ENCODE assay signal across 8 cellular contexts in the genomic region with DNA sequence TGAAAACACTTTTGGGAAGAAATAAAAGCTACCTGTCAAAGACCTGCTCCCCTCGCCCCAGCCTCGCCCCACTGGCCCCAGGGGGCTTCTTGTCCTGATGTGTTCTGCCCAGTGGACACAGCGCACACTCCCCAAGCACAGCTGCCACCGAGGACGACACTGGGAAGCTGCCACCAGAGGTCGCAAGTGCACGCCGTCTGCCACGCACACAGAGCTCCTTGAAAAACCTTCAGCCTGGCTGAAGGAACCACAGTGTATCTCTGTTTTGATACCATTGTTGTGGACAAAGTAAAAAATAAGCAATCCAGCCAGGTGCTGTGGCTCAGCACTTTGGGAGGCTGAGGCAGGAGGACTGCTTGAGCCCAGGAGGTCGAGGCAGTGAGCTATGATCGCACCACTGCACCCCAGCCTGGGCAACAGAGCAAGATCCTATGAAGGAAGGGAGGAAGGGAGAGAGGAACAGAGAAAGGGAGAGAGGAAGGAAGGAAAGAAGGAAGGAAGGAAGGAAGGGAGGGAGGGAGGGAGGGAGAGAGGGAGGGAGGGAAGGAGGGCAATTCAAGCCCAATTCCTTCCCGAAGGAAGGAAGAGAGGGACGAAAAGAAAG. TPM values are rescaled to one million over a fixed set of nuclear protein-coding genes. Genes with fewer than 3 reads are reported as not detected.
DNase-seq lines count a peak whose midpoint lies in the region; ATAC-seq and TF ChIP-seq lines count a peak whose summit lies in the region.

No MANE protein-coding gene starts in this region.

- CTCF ChIA-PET in CD8-positive, alpha-beta memory T cell (lab: Charles Lee): interaction anchor here (0.5 to 1.4 kb wide), 12 partner anchors 8 to 659 kb away, joined by 3 to 7 read pairs (median 4); no protein-coding TSS in a partner anchor

- no peak overlapping the region for H3K27ac ChIP-seq in CD8-positive, alpha-beta memory T cell (ENCODE audit: low read depth, low read length)
- H3K27ac ChIP-seq in dorsolateral prefrontal cortex: peak overlapping the region in 18 of 59 donors; percentile 9 to 69 (median 38)

- H3K9me3 Mint-ChIP-seq in CD8-positive, alpha-beta memory T cell: no peaks in the 10 kb centered on the region

- no peaks in the 10 kb centered on the region for H3K9me3 ChIP-seq in CD8-positive, alpha-beta memory T cell (ENCODE audit: low read length)

- POLR2A ChIA-PET in CD8-positive, alpha-beta memory T cell (lab: Charles Lee): no interaction called here

- peak; percentile 35 to 91 (median 82) for TF ChIP-seq CTCF in dorsolateral prefrontal cortex (IDR thresholded peaks at IDR 0.05 in 54 of 56, conservative IDR thresholded peaks at IDR 0.05 in 2 of 56; ENCODE audit: low read depth in 1 of 56, partially characterized antibody in 56 of 56)

- DNase-seq in CD8-positive, alpha-beta memory T cell: peak; percentile 32 to 66 (median 48)
- peak; percentile 76 for DNase-seq in NCI-H748 (lab: John Stamatoyannopoulos, UW; ENCODE audit: unreplicated experiment)
- peak; percentile 52 to 56 for DNase-seq in activated CD4-positive, alpha-beta T cell treated with anti-CD3 and anti-CD28 coated beads, Interleukin-2, amount 50 U/mL, for 4 hours
- peak; percentile 74 to 84 (median 76) for DNase-seq in dorsolateral prefrontal cortex
- peak; percentile 81 for DNase-seq in medulla oblongata (ENCODE audit: extremely low spot score)
- DNase-seq in stimulated activated CD8-positive, alpha-beta memory T cell treated with anti-CD3 and anti-CD28 coated beads, Interleukin-2, amount 100 ng/mL, for 1 hour (ENCODE audit: low read depth in 2 of 2): peak; percentile 22 to 35

- H3K4me3 ChIP-seq in CD8-positive, alpha-beta memory T cell (ENCODE audit: low read length): no peak overlapping the region
- H3K4me3 ChIP-seq in dorsolateral prefrontal cortex: peak overlapping the region in 5 of 59 donors; percentile 3 to 19 (median 9)

- H3K27me3 ChIP-seq in CD8-positive, alpha-beta memory T cell (ENCODE audit: insufficient read depth, low read length, poor library complexity, severe bottlenecking): no peaks in the 10 kb centered on the region
- H3K27me3 ChIP-seq in dorsolateral prefrontal cortex: no peaks in the 10 kb centered on the region

- peak overlapping the region; percentile 59 to 98 (median 90) for H3K27ac Mint-ChIP-seq in CD8-positive, alpha-beta memory T cell

- H3K4me1 ChIP-seq in CD8-positive, alpha-beta memory T cell (ENCODE audit: insufficient read depth, low read length): peaks cover 7% of the 10 kb centered on the region

- H3K36me3 Mint-ChIP-seq in CD8-positive, alpha-beta memory T cell: peaks cover 0 to 3% (median 0%) of the 10 kb centered on the region in 3 donors

- H3K36me3 ChIP-seq in CD8-positive, alpha-beta memory T cell (ENCODE audit: insufficient read depth, low read length): no peaks in the 10 kb centered on the region

- intact Hi-C loops in dorsolateral prefrontal cortex (cut with DNase I): loop anchor here in 1 of 2 donors (1.0 to 10.0 kb wide), 2 partner anchors 244 to 341 kb away; no protein-coding TSS in a partner anchor

- peaks cover 0 to 3% of the 10 kb centered on the region in 2 donors for H3K27me3 Mint-ChIP-seq in CD8-positive, alpha-beta memory T cell

- peak overlapping the region in 6 of 7 donors; percentile 29 to 72 (median 69) for H3K4me3 Mint-ChIP-seq in CD8-positive, alpha-beta memory T cell

- peak; percentile 60 for ATAC-seq in HG02798 (IDR thresholded peaks at IDR 0.05; ENCODE audit: poor library complexity, unreplicated experiment)
- no peak for ATAC-seq in HG03342 (IDR thresholded peaks at IDR 0.05; ENCODE audit: unreplicated experiment)

- H3K4me1 Mint-ChIP-seq in CD8-positive, alpha-beta memory T cell: peaks cover 8 to 11% (median 9%) of the 10 kb centered on the region in 3 donors

RNA-seq across cellular contexts. Expression of a gene that starts 57.3 kb away (rescaled TPM):
- total RNA-seq in CD8-positive, alpha-beta memory T cell: 10 to 100 TPM; 27.8 to 27.9 TPM
- polyA plus RNA-seq in CD8-positive, alpha-beta memory T cell: 12.3 TPM
- 10 to 100 TPM; 15.1 to 42.7 (median 26.1) TPM for total RNA-seq in dorsolateral prefrontal cortex

Comparison
In these comparisons a context has a peak if more than half of its experiments do, and no peak if none do; other contexts are left out.
1. DNase-seq: peak in every context shown above with its lines; median percentile 81 in medulla oblongata; 76 in NCI-H748; 76 in dorsolateral prefrontal cortex; 54 in activated CD4-positive, alpha-beta T cell treated with anti-CD3 and anti-CD28 coated beads, Interleukin-2, amount 50 U/mL, for 4 hours; 48 in CD8-positive, alpha-beta memory T cell; 28 in stimulated activated CD8-positive, alpha-beta memory T cell treated with anti-CD3 and anti-CD28 coated beads, Interleukin-2, amount 100 ng/mL, for 1 hour.